In the genomic region with DNA sequence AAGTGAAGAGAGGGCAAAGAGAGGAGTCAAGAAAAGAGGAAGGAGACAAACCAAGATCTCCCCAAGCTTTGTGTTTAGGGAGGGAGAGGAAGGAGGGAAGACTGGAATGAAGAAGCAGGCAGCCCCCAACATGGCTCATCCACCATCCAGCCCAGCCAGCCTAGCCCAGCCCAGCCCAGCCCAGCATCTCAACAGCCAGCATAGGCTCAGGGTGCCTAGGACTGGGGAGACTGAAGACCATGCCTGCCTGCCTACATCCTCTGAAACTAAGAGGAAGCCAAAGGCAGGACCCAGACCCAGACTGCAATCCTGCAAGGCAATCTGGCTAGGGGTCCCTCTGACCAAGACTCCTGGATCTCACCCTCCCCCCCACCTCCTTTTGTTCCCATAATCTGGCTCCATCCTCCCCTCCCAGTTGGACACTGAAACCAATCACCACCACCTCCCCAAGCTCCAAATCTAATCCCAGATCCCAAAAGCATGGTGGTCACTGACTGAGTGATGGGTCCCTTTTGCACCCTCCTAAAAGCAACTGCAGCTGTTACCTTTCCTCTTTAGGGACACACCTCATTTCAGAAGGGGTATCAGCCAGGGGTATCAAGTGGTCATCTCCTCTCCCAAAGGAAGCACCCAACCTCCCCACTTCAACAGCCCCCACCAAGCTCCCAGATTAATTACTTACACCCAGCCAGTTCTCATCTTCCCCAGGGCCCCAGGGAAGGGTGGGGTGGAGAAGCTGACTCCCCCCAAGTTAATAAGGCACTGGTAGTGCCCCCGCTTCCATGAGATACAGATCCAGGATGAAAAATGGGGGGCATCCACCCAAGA, we compare ENCODE assay signal across 8 cellular contexts. TPM values are rescaled to one million over a fixed set of nuclear protein-coding genes. Genes with fewer than 3 reads are reported as not detected.
A peak's percentile ranks its signal among the peaks of the same experiment; 100 is the strongest.
DNase-seq lines count a peak whose midpoint lies in the region; ATAC-seq and TF ChIP-seq lines count a peak whose summit lies in the region.

No MANE protein-coding gene starts in this region.

- DNase-seq in HFF-Myc (ENCODE audit: extremely low read depth, low read depth) (no peak), glutamatergic neuron (no peak), EL (no peak), HuH-7.5 (ENCODE audit: low spot score) (no peak)

- H3K27ac Mint-ChIP-seq in glutamatergic neuron (ENCODE audit: unreplicated experiment), result peak overlapping the region; percentile 96

- ATAC-seq in GM18907 (IDR thresholded peaks at IDR 0.05; ENCODE audit: unreplicated experiment), result no peak
- ATAC-seq in GM21526 (IDR thresholded peaks at IDR 0.05; ENCODE audit: low FRiP score, unreplicated experiment), result no peak

- H3K4me3 ChIP-seq in HFF-Myc (replicated peaks; ENCODE audit: low read depth, low read length), result peak overlapping the region; percentile 75
- H3K4me3 ChIP-seq in skin epidermis, result peak overlapping the region; percentile 69 to 100 (median 94)

- peaks cover 44% of the 10 kb centered on the region for H3K4me1 Mint-ChIP-seq in glutamatergic neuron (ENCODE audit: low read depth, unreplicated experiment)

- H3K36me3 Mint-ChIP-seq in glutamatergic neuron (ENCODE audit: unreplicated experiment), result no peaks in the 10 kb centered on the region

- TF ChIP-seq CTCF in HFF-Myc (IDR thresholded peaks at IDR 0.05; ENCODE audit: low read depth, low read length, missing control alignments) (no peak), VCaP (conservative IDR thresholded peaks at IDR 0.05) (no peak), glutamatergic neuron (IDR thresholded peaks at IDR 0.05; ENCODE audit: partially characterized antibody, unreplicated experiment) (no peak)

- peak overlapping the region; percentile 90 for H3K27ac ChIP-seq in VCaP
- peak overlapping the region in 13 of 21 experiments; percentile 57 to 96 (median 93) for H3K27ac ChIP-seq in skin epidermis

- peaks cover 13% of the 10 kb centered on the region for H3K9me3 Mint-ChIP-seq in glutamatergic neuron (ENCODE audit: unreplicated experiment)

- peak overlapping the region; percentile 97 for H3K4me3 Mint-ChIP-seq in glutamatergic neuron (ENCODE audit: unreplicated experiment)

- peaks cover 6% of the 10 kb centered on the region for H3K27me3 Mint-ChIP-seq in glutamatergic neuron (ENCODE audit: unreplicated experiment)

RNA-seq across cellular contexts. Expression of a gene that starts 1.2 kb away (rescaled TPM):
- 185 TPM for total RNA-seq in glutamatergic neuron (ENCODE audit: unreplicated experiment)

RNA-seq across cellular contexts. Expression of a gene that starts 19.5 kb away (rescaled TPM):
- 3.2 TPM for total RNA-seq in glutamatergic neuron (ENCODE audit: unreplicated experiment)

RNA-seq across cellular contexts. Expression of a gene that starts 48.3 kb away (rescaled TPM):
- not detected for total RNA-seq in glutamatergic neuron (ENCODE audit: unreplicated experiment)

RNA-seq across cellular contexts. Expression of a gene that starts 51.7 kb away (rescaled TPM):
- total RNA-seq in glutamatergic neuron (ENCODE audit: unreplicated experiment), result 51.2 TPM

RNA-seq across cellular contexts. Expression of a gene that starts 55.7 kb away (rescaled TPM):
- total RNA-seq in glutamatergic neuron (ENCODE audit: unreplicated experiment), result 57.9 TPM
